10 cellular contexts compared by ENCODE assay signal in the genomic region with DNA sequence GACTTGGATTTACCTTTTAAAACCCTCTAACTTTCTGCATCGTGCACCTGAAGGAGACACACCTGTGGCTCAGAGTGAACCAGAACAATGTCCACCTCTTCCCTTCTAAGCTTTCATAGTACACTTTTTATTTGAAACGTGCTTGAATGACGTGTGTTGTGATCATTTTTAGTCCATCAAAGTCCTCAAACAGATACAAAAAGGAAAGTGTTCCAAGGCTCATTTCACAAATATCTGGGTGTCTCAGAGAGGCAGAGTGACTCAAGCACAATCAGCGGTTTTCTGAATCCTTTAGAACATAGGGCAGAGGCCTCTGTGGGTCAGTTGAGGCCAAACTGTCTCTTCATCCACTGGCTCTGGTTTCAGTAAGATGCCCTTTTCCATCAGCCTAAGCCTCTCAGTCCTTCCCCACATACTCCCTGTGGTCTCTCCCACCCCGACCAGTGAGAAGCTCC. TPM values are rescaled to one million over a fixed set of nuclear protein-coding genes. Genes with fewer than 3 reads are reported as not detected.
A peak's percentile ranks its signal among the peaks of the same experiment; 100 is the strongest.
DNase-seq lines count a peak whose midpoint lies in the region; ATAC-seq, FAIRE-seq and TF ChIP-seq lines count a peak whose summit lies in the region.
"Had no signal": no experiment of that assay in that cellular context is flagged by ENCODE, and none has a peak within 500 bp of the region (broad histone marks: within the 10 kb centered on the region; RNA-seq: fewer than 3 reads in every experiment).

No MANE protein-coding gene starts in this region.

- peaks cover 4% of the 10 kb centered on the region for H3K36me3 Mint-ChIP-seq in activated CD4-positive, alpha-beta memory T cell treated with anti-CD3 and anti-CD28 coated beads for 36 hours
- H3K36me3 Mint-ChIP-seq in activated CD4-positive, alpha-beta memory T cell treated with anti-CD3 and anti-CD28 coated beads, Interleukin-2, amount 10 ng/mL, durations not matched to agents 7 days and 5 days (ENCODE audit: low read depth): no peaks in the 10 kb centered on the region

- no peak for FAIRE-seq in GM12878 (lab: Jason Lieb, UNC)

- in situ Hi-C loops in GM12878 (cut with MboI): loop anchor here (25.0 kb wide), 1 partner anchor 967 kb away; no protein-coding TSS in a partner anchor

- peak overlapping the region; percentile 11 for H3K4me2 ChIP-seq in GM12878 (ENCODE audit: control insufficient read depth, insufficient read depth)

- H3K79me2 ChIP-seq in GM12878 (ENCODE audit: control insufficient read depth, insufficient read depth, low read length): peaks cover 11% of the 10 kb centered on the region

- H2AFZ ChIP-seq in GM12878 (ENCODE audit: control insufficient read depth, low read depth, low read length): no peak overlapping the region; the same call in 1 of the 2 replicates

- H3K27me3 ChIP-seq in GM12878 (replicated peaks in 1 of 2; ENCODE audit: control insufficient read depth in 2 of 2, insufficient read depth in 2 of 2, low read length in 1 of 2): no peaks in the 10 kb centered on the region
- H3K27me3 ChIP-seq in right lobe of liver: no peaks in the 10 kb centered on the region
- H3K27me3 ChIP-seq in upper lobe of left lung: no peaks in the 10 kb centered on the region
- H3K27me3 ChIP-seq: SJSA1 had no signal

- no peak for TF ChIP-seq RAD21 in GM12878 (IDR thresholded peaks at IDR 0.05; ENCODE audit: insufficient read depth, low read depth, low read length)

- no peaks in the 10 kb centered on the region for H4K20me1 ChIP-seq in GM12878 (ENCODE audit: control insufficient read depth, insufficient read depth)

- intact Hi-C loops in activated CD4-positive, alpha-beta memory T cell treated with anti-CD3 and anti-CD28 coated beads for 36 hours (cut with micrococcal nuclease): no loop called here
- intact Hi-C loops in GM12878 (cut with micrococcal nuclease; ENCODE audit: unreplicated experiment): loop anchor here (1.0 kb wide), 1 partner anchor 152 kb away; no protein-coding TSS in a partner anchor
- intact Hi-C loops in right lobe of liver (cut with DNase I): loop anchor here (10.0 kb wide), 2 partner anchors 104 to 464 kb away; a partner anchor contains a TSS

- POLR2A ChIA-PET in activated CD4-positive, alpha-beta memory T cell treated with anti-CD3 and anti-CD28 coated beads for 36 hours (lab: Charles Lee): interaction anchor here (1.1 to 2.1 kb wide), 3 partner anchors 67 to 468 kb away, joined by 3 to 12 read pairs (median 4); no protein-coding TSS in a partner anchor
- POLR2A ChIA-PET in activated CD4-positive, alpha-beta memory T cell treated with anti-CD3 and anti-CD28 coated beads, Interleukin-2, amount 10 ng/mL, durations not matched to agents 7 days and 5 days (lab: Charles Lee): interaction anchor here (1.1 to 5.9 kb wide), 4 partner anchors 9 to 467 kb away, joined by 3 to 41 read pairs (median 17); a partner anchor contains a TSS
- POLR2A ChIA-PET in GM12878 (lab: Charles Lee): interaction anchor here (0.7 to 1.8 kb wide), 7 partner anchors 29 to 236 kb away, joined by 3 to 6 read pairs (median 4); no protein-coding TSS in a partner anchor

- no peak overlapping the region for H3K4me3 ChIP-seq in GM12878
- no peak overlapping the region for H3K4me3 ChIP-seq in right lobe of liver
- H3K4me3 ChIP-seq in upper lobe of left lung: no peak overlapping the region
- H3K4me3 ChIP-seq: SJSA1 had no signal

- CTCF ChIA-PET in activated CD4-positive, alpha-beta memory T cell treated with anti-CD3 and anti-CD28 coated beads for 36 hours (lab: Charles Lee): interaction anchor here (1.3 kb wide), 1 partner anchor 353 kb away, joined by 3 read pairs; no protein-coding TSS in a partner anchor
- CTCF ChIA-PET in activated CD4-positive, alpha-beta memory T cell treated with anti-CD3 and anti-CD28 coated beads, Interleukin-2, amount 10 ng/mL, durations not matched to agents 7 days and 5 days (lab: Charles Lee): interaction anchor here (0.7 to 1.1 kb wide), 3 partner anchors 478 to 579 kb away, joined by 3 to 5 read pairs (median 3); no protein-coding TSS in a partner anchor
- CTCF ChIA-PET in GM12878 (lab: Yijun Ruan, JAX): interaction anchor here (0.8 to 2.5 kb wide), 8 partner anchors 14 to 579 kb away, joined by 3 to 7 read pairs (median 3); no protein-coding TSS in a partner anchor

- no peak overlapping the region for H3K27ac Mint-ChIP-seq in activated CD4-positive, alpha-beta memory T cell treated with anti-CD3 and anti-CD28 coated beads for 36 hours
- no peak overlapping the region for H3K27ac Mint-ChIP-seq in activated CD4-positive, alpha-beta memory T cell treated with anti-CD3 and anti-CD28 coated beads, Interleukin-2, amount 10 ng/mL, durations not matched to agents 7 days and 5 days

- TF ChIP-seq CTCF in GM12878 (IDR thresholded peaks at IDR 0.05 in 2 of 3, conservative IDR thresholded peaks at IDR 0.05 in 1 of 3; ENCODE audit: control insufficient read depth in 2 of 3, extremely low read depth in 1 of 3, insufficient read depth in 1 of 3, low read depth in 3 of 3, low read length in 3 of 3) (no peak), right lobe of liver (IDR thresholded peaks at IDR 0.05) (no peak), upper lobe of left lung (IDR thresholded peaks at IDR 0.05) (no peak)

- WGBS in GM12878 (ENCODE audit: insufficient coverage, insufficient replicate concordance, low lambda C conversion rate, missing lambda C conversion rate): 4% methylated on average over 5 of the region's 5 CpGs
- 41% methylated on average over 5 of the region's 5 CpGs for WGBS in right lobe of liver (ENCODE audit: insufficient coverage, low coverage, low lambda C conversion rate, missing lambda C conversion rate)
- WGBS in upper lobe of left lung, 2 donors: 60 to 88% methylated on average over 4 to 5 of the region's 5 CpGs

- peaks cover 76% of the 10 kb centered on the region for H3K4me1 ChIP-seq in GM12878 (ENCODE audit: control insufficient read depth, insufficient read depth, low read length)
- peaks cover 0 to 74% (median 42%) of the 10 kb centered on the region in 4 donors for H3K4me1 ChIP-seq in right lobe of liver
- peaks cover 69 to 84% (median 72%) of the 10 kb centered on the region in 4 donors for H3K4me1 ChIP-seq in upper lobe of left lung

- TF ChIP-seq EP300 in GM12878 (IDR thresholded peaks at IDR 0.05; ENCODE audit: borderline replicate concordance in 1 of 2, control insufficient read depth in 1 of 2, low read depth in 2 of 2, low read length in 2 of 2) (no peak), upper lobe of left lung (IDR thresholded peaks at IDR 0.05) (no peak)

- H3K27ac ChIP-seq in GM12878 (ENCODE audit: control insufficient read depth, insufficient read depth) (peak overlapping the region; percentile 95), right lobe of liver (peak overlapping the region; percentile 56 to 97 (median 72)), upper lobe of left lung (peak overlapping the region; percentile 50 to 94 (median 82))
- H3K27ac ChIP-seq: SJSA1 had no signal

- no peaks in the 10 kb centered on the region for H3K9me3 Mint-ChIP-seq in activated CD4-positive, alpha-beta memory T cell treated with anti-CD3 and anti-CD28 coated beads for 36 hours
- no peaks in the 10 kb centered on the region for H3K9me3 Mint-ChIP-seq in activated CD4-positive, alpha-beta memory T cell treated with anti-CD3 and anti-CD28 coated beads, Interleukin-2, amount 10 ng/mL, durations not matched to agents 7 days and 5 days

- RAD21 ChIA-PET in GM12878 (lab: Charles Lee; ENCODE audit: unreplicated experiment): interaction anchor here (0.7 to 7.9 kb wide), 21 partner anchors 29 to 583 kb away, joined by 3 to 85 read pairs (median 4); no protein-coding TSS in a partner anchor

- DNase-seq in activated CD4-positive, alpha-beta memory T cell treated with anti-CD3 and anti-CD28 coated beads for 36 hours: peak; percentile 18
- DNase-seq in activated CD4-positive, alpha-beta memory T cell treated with anti-CD3 and anti-CD28 coated beads, Interleukin-2, amount 10 ng/mL, durations not matched to agents 7 days and 5 days: no peak
- no peak for DNase-seq in GM12878 (ENCODE audit: low read depth, low spot score)
- no peak for DNase-seq in right lobe of liver
- no peak for DNase-seq in upper lobe of left lung
- DNase-seq in COR-L47 (lab: John Stamatoyannopoulos, UW): no peak
- DNase-seq in epidermal melanocyte (ENCODE audit: insufficient read length, low spot score): no peak
- no peak for DNase-seq in cortex of kidney (lab: John Stamatoyannopoulos, UW)
- DNase-seq: nucleus accumbens had no signal

- peak overlapping the region; percentile 64 for H3K9ac ChIP-seq in GM12878 (ENCODE audit: control insufficient read depth, insufficient read depth, low read length)

- H3K4me3 Mint-ChIP-seq in activated CD4-positive, alpha-beta memory T cell treated with anti-CD3 and anti-CD28 coated beads for 36 hours: no peak overlapping the region
- no peak overlapping the region for H3K4me3 Mint-ChIP-seq in activated CD4-positive, alpha-beta memory T cell treated with anti-CD3 and anti-CD28 coated beads, Interleukin-2, amount 10 ng/mL, durations not matched to agents 7 days and 5 days

- SMC1A ChIA-PET in GM12878 (lab: Charles Lee; ENCODE audit: uncharacterized antibody, unreplicated experiment): interaction anchor here (0.7 to 11.3 kb wide), 27 partner anchors 19 to 681 kb away, joined by 3 to 174 read pairs (median 4); no protein-coding TSS in a partner anchor

- H3K27me3 Mint-ChIP-seq in activated CD4-positive, alpha-beta memory T cell treated with anti-CD3 and anti-CD28 coated beads for 36 hours: no peaks in the 10 kb centered on the region
- no peaks in the 10 kb centered on the region for H3K27me3 Mint-ChIP-seq in activated CD4-positive, alpha-beta memory T cell treated with anti-CD3 and anti-CD28 coated beads, Interleukin-2, amount 10 ng/mL, durations not matched to agents 7 days and 5 days

- H3K9me3 ChIP-seq in GM12878 (replicated peaks; ENCODE audit: control insufficient read depth, insufficient read depth, low read length) (no peaks in the 10 kb centered on the region), right lobe of liver (no peaks in the 10 kb centered on the region), upper lobe of left lung (no peaks in the 10 kb centered on the region)

- H3K4me1 Mint-ChIP-seq in activated CD4-positive, alpha-beta memory T cell treated with anti-CD3 and anti-CD28 coated beads for 36 hours (ENCODE audit: low read depth): peaks cover 42% of the 10 kb centered on the region
- H3K4me1 Mint-ChIP-seq in activated CD4-positive, alpha-beta memory T cell treated with anti-CD3 and anti-CD28 coated beads, Interleukin-2, amount 10 ng/mL, durations not matched to agents 7 days and 5 days: peaks cover 45% of the 10 kb centered on the region

- no TSS peak for BruUV-seq in GM12878 (replicated peaks; lab: Mats Ljungman, UMichigan)

- TF ChIP-seq POLR2A in GM12878 (IDR thresholded peaks at IDR 0.05; ENCODE audit: low read depth, low read length) (no peak), right lobe of liver (IDR thresholded peaks at IDR 0.05) (no peak), upper lobe of left lung (IDR thresholded peaks at IDR 0.05) (no peak)

- H3K36me3 ChIP-seq in GM12878 (ENCODE audit: control insufficient read depth in 2 of 2, insufficient read depth in 2 of 2, low read length in 1 of 2): no peaks in the 10 kb centered on the region
- no peaks in the 10 kb centered on the region for H3K36me3 ChIP-seq in right lobe of liver
- H3K36me3 ChIP-seq in upper lobe of left lung: no peaks in the 10 kb centered on the region
- H3K36me3 ChIP-seq: SJSA1 had no signal

- ATAC-seq in GM12878 (0 out of 3 replicates have a peak, but pooled peaks have one; percentile 0), right lobe of liver (no peak), upper lobe of left lung (ENCODE audit: low FRiP score in 2 of 2) (no peak)

RNA-seq across cellular contexts. Expression of a gene that starts 49.7 kb away (rescaled TPM):
- total RNA-seq in activated CD4-positive, alpha-beta memory T cell treated with anti-CD3 and anti-CD28 coated beads for 36 hours: 100 to 1,000 TPM; 127 to 142 TPM
- 10 to 100 TPM; 81.4 to 89.3 TPM for total RNA-seq in activated CD4-positive, alpha-beta memory T cell treated with anti-CD3 and anti-CD28 coated beads, Interleukin-2, amount 10 ng/mL, durations not matched to agents 7 days and 5 days
- total RNA-seq in GM12878 (2013; cell fraction: nucleolus; rRNA removed): 52.5 and 52.8 TPM in 2 replicates
- 75.1 and 89.7 TPM in 2 replicates for total RNA-seq in GM12878 (2014; rRNA removed)
- 58.8 and 59.9 TPM in 2 replicates for total RNA-seq in GM12878 (2014; rRNA removed; fragmentation: Illumina TruSeq; extraction: Trizol)
- total RNA-seq in GM12878 (2021): 120 and 125 TPM in 2 replicates
- 58.2 TPM for polyA plus RNA-seq in GM12878 (2011; ENCODE audit: low read depth)
- 138 and 178 TPM in 2 replicates for polyA plus RNA-seq in GM12878 (2011; rRNA removed)
- 43.9 and 51.8 TPM in 2 replicates for polyA plus RNA-seq in GM12878 (2011; cell fraction: cytosol; rRNA removed)
- 31.3 TPM in 2 replicates for polyA plus RNA-seq in GM12878 (2011; cell fraction: nucleus; rRNA removed)
- 94.4 and 116 TPM in 2 replicates for polyA plus RNA-seq in GM12878 (2012)
- polyA plus RNA-seq in GM12878 (2014; fragmentation: Illumina TruSeq; extraction: Trizol): 95.3 and 116 TPM in 2 replicates
- polyA plus RNA-seq in GM12878 (2014; fragmentation: Nextera tagmentation; extraction: Ambion mirVana): 10 to 100 TPM; 39.8 to 60.1 TPM
- 58.2 and 66.2 TPM in 2 replicates for polyA plus RNA-seq in GM12878 (2014; rRNA removed)
- polyA plus RNA-seq in GM12878 (2016; fragmentation: Nextera tagmentation; extraction: Ambion mirVana): 10 to 100 TPM; 68.4 to 71.9 TPM
- 35.0 and 43.1 TPM in 2 replicates for polyA minus RNA-seq in GM12878 (2011; rRNA and poly(A)+ RNA removed)
- polyA minus RNA-seq in GM12878 (2011; cell fraction: cytosol; rRNA and poly(A)+ RNA removed): 27.3 and 28.9 TPM in 2 replicates
- polyA minus RNA-seq in GM12878 (2011; cell fraction: nucleus; rRNA and poly(A)+ RNA removed): 15.8 and 28.3 TPM in 2 replicates
- 10 to 100 TPM; 33.0 to 59.2 (median 42.7) TPM for total RNA-seq in right lobe of liver
- 100 to 1,000 TPM in 2 of 6 donors, 10 to 100 TPM in 4; 37.6 to 124 (median 89.8) TPM for total RNA-seq in upper lobe of left lung
